12 cellular contexts compared by ENCODE assay signal in the genomic region with DNA sequence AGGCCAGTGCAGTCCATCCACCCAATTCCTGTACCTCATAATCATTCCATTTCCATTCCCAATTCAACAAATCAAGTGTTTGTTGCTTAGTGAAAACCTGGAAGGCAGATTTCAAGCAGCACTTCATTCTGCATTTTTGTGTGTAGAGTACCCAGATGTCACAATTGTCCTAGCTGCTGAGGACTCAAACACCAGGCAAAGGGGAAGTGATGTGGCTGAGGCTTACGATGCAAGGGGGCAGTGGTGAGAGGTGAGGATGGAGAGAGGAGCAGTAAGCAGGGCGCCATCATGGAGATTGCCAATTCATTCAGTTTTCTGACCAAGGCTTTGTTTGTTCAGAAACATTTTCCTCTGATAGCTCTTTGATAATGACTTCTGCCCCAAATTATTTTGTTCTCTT.
DNase-seq lines count a peak whose midpoint lies in the region; ATAC-seq lines count a peak whose summit lies in the region.
"Had no signal": no experiment of that assay in that cellular context is flagged by ENCODE, and none has a peak within 500 bp of the region (broad histone marks: within the 10 kb centered on the region; RNA-seq: fewer than 3 reads in every experiment).

No MANE protein-coding gene starts in this region.

- peaks cover 13% of the 10 kb centered on the region for H3K27me3 Mint-ChIP-seq in activated T-helper 2 cell treated with anti-CD3 and anti-CD28 coated beads, Interferon-gamma antibody, Interleukin-2, Interleukin-4, amounts not matched to agents 10 μg/mL and 5 μg/mL and 100 μg/mL, durations not matched to agents 14 hours and 24 hours and 36 hours (ENCODE audit: low read depth)
- H3K27me3 Mint-ChIP-seq: stimulated activated naive B cell treated with anti-CD40 and anti-IgM and Interleukin-4, amounts not matched to agents 10 μg/mL and 1 μg/mL and 100 μg/mL, for 72 hours had no signal

- H3K27ac Mint-ChIP-seq in activated T-helper 2 cell treated with anti-CD3 and anti-CD28 coated beads, Interferon-gamma antibody, Interleukin-2, Interleukin-4, amounts not matched to agents 10 μg/mL and 5 μg/mL and 100 μg/mL, durations not matched to agents 14 hours and 24 hours and 36 hours, result no peak overlapping the region
- H3K27ac Mint-ChIP-seq: activated T-cell treated with anti-CD3 and anti-CD28 coated beads, Interleukin-2, amount 50 U/mL, for 72 hours; stimulated activated naive B cell treated with anti-CD40 and anti-IgM and Interleukin-4, amounts not matched to agents 10 μg/mL and 1 μg/mL and 100 μg/mL, for 72 hours had no signal

- H2AK5ac ChIP-seq in neuronal stem cell (ENCODE audit: low read depth, low read length), result no peak overlapping the region

- H2AFZ ChIP-seq in neuronal stem cell (ENCODE audit: low read length), result peak overlapping the region; percentile 85

- H3K9me3 Mint-ChIP-seq in activated T-helper 2 cell treated with anti-CD3 and anti-CD28 coated beads, Interferon-gamma antibody, Interleukin-2, Interleukin-4, amounts not matched to agents 10 μg/mL and 5 μg/mL and 100 μg/mL, durations not matched to agents 14 hours and 24 hours and 36 hours, result no peaks in the 10 kb centered on the region
- H3K9me3 Mint-ChIP-seq: activated T-cell treated with anti-CD3 and anti-CD28 coated beads, Interleukin-2, amount 50 U/mL, for 72 hours; stimulated activated naive B cell treated with anti-CD40 and anti-IgM and Interleukin-4, amounts not matched to agents 10 μg/mL and 1 μg/mL and 100 μg/mL, for 72 hours had no signal

- no peak overlapping the region for H3K18ac ChIP-seq in neuronal stem cell (ENCODE audit: low read length)

- H3K4me3 ChIP-seq in adipocyte (ENCODE audit: low read length) (peak overlapping the region; percentile 63), neuronal stem cell (ENCODE audit: low read length in 2 of 2) (no peak overlapping the region)
- H3K4me3 ChIP-seq: GM12878, prostate gland had no signal

- H3K9ac ChIP-seq in ES-I3 (ENCODE audit: low read depth, low read length), result peak overlapping the region; percentile 22; the same call in 1 of the 2 replicates
- peak overlapping the region; percentile 49 for H3K9ac ChIP-seq in adipocyte (ENCODE audit: low read length)
- H3K9ac ChIP-seq in neuronal stem cell (ENCODE audit: low read depth, low read length, poor library complexity), result no peak overlapping the region

- no peaks in the 10 kb centered on the region for H3K36me3 Mint-ChIP-seq in activated T-helper 2 cell treated with anti-CD3 and anti-CD28 coated beads, Interferon-gamma antibody, Interleukin-2, Interleukin-4, amounts not matched to agents 10 μg/mL and 5 μg/mL and 100 μg/mL, durations not matched to agents 14 hours and 24 hours and 36 hours (ENCODE audit: low read depth)
- H3K36me3 Mint-ChIP-seq: stimulated activated naive B cell treated with anti-CD40 and anti-IgM and Interleukin-4, amounts not matched to agents 10 μg/mL and 1 μg/mL and 100 μg/mL, for 72 hours had no signal

- H3K27me3 ChIP-seq in adipocyte (replicated peaks; ENCODE audit: control insufficient read depth, insufficient read depth, low read length) (no peaks in the 10 kb centered on the region), neuronal stem cell (ENCODE audit: control insufficient read depth in 3 of 3, insufficient read depth in 3 of 3, low read depth in 1 of 3, low read length in 3 of 3) (no peaks in the 10 kb centered on the region)

- H2BK120ac ChIP-seq in neuronal stem cell (ENCODE audit: low read depth, low read length), result no peak overlapping the region

- ATAC-seq in GM19351 (IDR thresholded peaks at IDR 0.05; ENCODE audit: unreplicated experiment), result no peak
- ATAC-seq: activated T-cell treated with anti-CD3 and anti-CD28 coated beads, Interleukin-2, amount 50 U/mL, for 72 hours; GM12878; stimulated activated naive B cell treated with anti-CD40 and anti-IgM and Interleukin-4, amounts not matched to agents 10 μg/mL and 1 μg/mL and 100 μg/mL, for 72 hours had no signal

- no peak overlapping the region for H4K8ac ChIP-seq in neuronal stem cell (ENCODE audit: low read depth, low read length)

- H3K14ac ChIP-seq in neuronal stem cell (ENCODE audit: low read length), result no peak overlapping the region

- DNase-seq in NCI-H1092 (lab: John Stamatoyannopoulos, UW) (peak; percentile 39), adipocyte (ENCODE audit: low read depth) (peak; percentile 44), neuronal stem cell (ENCODE audit: low spot score) (no peak), KG1 (lab: John Stamatoyannopoulos, UW) (no peak)
- DNase-seq in activated CD4-positive, alpha-beta T cell treated with anti-CD3 and anti-CD28 coated beads for 1 hour, result no peak
- no peak for DNase-seq in activated T-helper 2 cell treated with anti-CD3 and anti-CD28 coated beads, Interferon-gamma antibody, Interleukin-2, Interleukin-4, amounts not matched to agents 10 μg/mL and 5 μg/mL and 100 μg/mL, durations not matched to agents 14 hours and 24 hours and 36 hours (ENCODE audit: low spot score)
- DNase-seq: activated T-cell treated with anti-CD3 and anti-CD28 coated beads, Interleukin-2, amount 50 U/mL, for 72 hours; stimulated activated naive B cell treated with anti-CD40 and anti-IgM and Interleukin-4, amounts not matched to agents 10 μg/mL and 1 μg/mL and 100 μg/mL, for 72 hours had no signal

- no peaks in the 10 kb centered on the region for H3K9me3 ChIP-seq in ES-I3 (ENCODE audit: control insufficient read depth, insufficient read depth, low read length)
- H3K9me3 ChIP-seq in adipocyte (ENCODE audit: control insufficient read depth, low read length), result no peaks in the 10 kb centered on the region
- no peaks in the 10 kb centered on the region for H3K9me3 ChIP-seq in neuronal stem cell (replicated peaks in 1 of 2; ENCODE audit: control insufficient read depth in 2 of 2, insufficient read depth in 1 of 2, low read depth in 1 of 2, low read length in 2 of 2)
- H3K9me3 ChIP-seq: prostate gland had no signal

- H3K23ac ChIP-seq in neuronal stem cell (ENCODE audit: low read depth, low read length, poor library complexity), result no peak overlapping the region

- WGBS in neuronal stem cell (ENCODE audit: extremely low coverage in 2 of 2, insufficient read length in 2 of 2, insufficient replicate concordance in 1 of 2), 2 donors, result no CpG with 5 or more reads among the region's 2 CpGs

- intact Hi-C loops in activated T-helper 2 cell treated with anti-CD3 and anti-CD28 coated beads, Interferon-gamma antibody, Interleukin-2, Interleukin-4, amounts not matched to agents 10 μg/mL and 5 μg/mL and 100 μg/mL, durations not matched to agents 14 hours and 24 hours and 36 hours (cut with micrococcal nuclease), result no loop called here

- no peak overlapping the region for H3K27ac ChIP-seq in neuronal stem cell (replicated peaks; ENCODE audit: low read length)
- H3K27ac ChIP-seq: prostate gland had no signal

- no peaks in the 10 kb centered on the region for H3K36me3 ChIP-seq in ES-I3 (ENCODE audit: insufficient read depth, low read length)
- no peaks in the 10 kb centered on the region for H3K36me3 ChIP-seq in adipocyte (ENCODE audit: control insufficient read depth, insufficient read depth, low read length, severe bottlenecking)
- no peaks in the 10 kb centered on the region for H3K36me3 ChIP-seq in neuronal stem cell (replicated peaks in 1 of 2; ENCODE audit: control insufficient read depth in 2 of 2, insufficient read depth in 2 of 2, low read length in 2 of 2)
- H3K36me3 ChIP-seq: prostate gland had no signal

- H2BK15ac ChIP-seq in neuronal stem cell (ENCODE audit: low read length), result no peak overlapping the region

- H3K4me1 Mint-ChIP-seq in activated T-helper 2 cell treated with anti-CD3 and anti-CD28 coated beads, Interferon-gamma antibody, Interleukin-2, Interleukin-4, amounts not matched to agents 10 μg/mL and 5 μg/mL and 100 μg/mL, durations not matched to agents 14 hours and 24 hours and 36 hours (ENCODE audit: low read depth), result no peaks in the 10 kb centered on the region
- H3K4me1 Mint-ChIP-seq: stimulated activated naive B cell treated with anti-CD40 and anti-IgM and Interleukin-4, amounts not matched to agents 10 μg/mL and 1 μg/mL and 100 μg/mL, for 72 hours had no signal

- no peak overlapping the region for H4K91ac ChIP-seq in neuronal stem cell (ENCODE audit: low read depth, low read length, poor library complexity)

- H3K4ac ChIP-seq in neuronal stem cell (ENCODE audit: low read length), result no peak overlapping the region

- H3K4me3 Mint-ChIP-seq in activated T-helper 2 cell treated with anti-CD3 and anti-CD28 coated beads, Interferon-gamma antibody, Interleukin-2, Interleukin-4, amounts not matched to agents 10 μg/mL and 5 μg/mL and 100 μg/mL, durations not matched to agents 14 hours and 24 hours and 36 hours (ENCODE audit: low read depth), result no peak overlapping the region
- H3K4me3 Mint-ChIP-seq: activated T-cell treated with anti-CD3 and anti-CD28 coated beads, Interleukin-2, amount 50 U/mL, for 72 hours; stimulated activated naive B cell treated with anti-CD40 and anti-IgM and Interleukin-4, amounts not matched to agents 10 μg/mL and 1 μg/mL and 100 μg/mL, for 72 hours had no signal

- H2BK12ac ChIP-seq in neuronal stem cell (ENCODE audit: low read length), result no peak overlapping the region

- peaks cover 24% of the 10 kb centered on the region for H3K4me1 ChIP-seq in ES-I3 (ENCODE audit: insufficient read depth, low read length)
- H3K4me1 ChIP-seq in adipocyte (ENCODE audit: control insufficient read depth, insufficient read depth, low read length), result peaks cover 21% of the 10 kb centered on the region
- H3K4me1 ChIP-seq in neuronal stem cell (ENCODE audit: control insufficient read depth in 2 of 2, insufficient read depth in 1 of 2, low read depth in 1 of 2, low read length in 2 of 2), result peaks cover 8% of the 10 kb centered on the region in 2 donors
- H3K4me1 ChIP-seq: prostate gland had no signal

- no peaks in the 10 kb centered on the region for H3K79me1 ChIP-seq in neuronal stem cell (ENCODE audit: low read depth, low read length)

- no peak overlapping the region for H3K4me2 ChIP-seq in neuronal stem cell (ENCODE audit: insufficient read depth, low read length, poor library complexity, severe bottlenecking)

- no peak overlapping the region for H2BK5ac ChIP-seq in neuronal stem cell (ENCODE audit: low read length)

Comparison
In these comparisons a context has a peak if more than half of its experiments do, and no peak if none do; other contexts are left out.
1. DNase-seq: peak in NCI-H1092 (single experiment) and adipocyte (single experiment); none in neuronal stem cell (single experiment), activated CD4-positive, alpha-beta T cell treated with anti-CD3 and anti-CD28 coated beads for 1 hour (single experiment), activated T-helper 2 cell treated with anti-CD3 and anti-CD28 coated beads, Interferon-gamma antibody, Interleukin-2, Interleukin-4, amounts not matched to agents 10 μg/mL and 5 μg/mL and 100 μg/mL, durations not matched to agents 14 hours and 24 hours and 36 hours (single experiment) and KG1 (single experiment).